ENCODE assay signal across 8 cellular contexts in genomic region chr21:31557956-31558838, GRCh38.
A peak's percentile ranks its signal among the peaks of the same experiment; 100 is the strongest.
DNase-seq lines count a peak whose midpoint lies in the region; ATAC-seq and TF ChIP-seq lines count a peak whose summit lies in the region.

No MANE protein-coding gene starts in this region.

- H3K4me2 ChIP-seq in parathyroid adenoma (ENCODE audit: low read length), result peak overlapping the region; percentile 68

- TF ChIP-seq CTCF in cardiac muscle cell (IDR thresholded peaks at IDR 0.05; ENCODE audit: low read depth, low read length), result no peak
- TF ChIP-seq CTCF in parathyroid adenoma (IDR thresholded peaks at IDR 0.05), result no peak

- ATAC-seq in Right ventricle myocardium inferior (no peak), GM18868 (IDR thresholded peaks at IDR 0.05; ENCODE audit: unreplicated experiment) (no peak)

- peaks cover 7% of the 10 kb centered on the region for H3K27me3 ChIP-seq in cardiac muscle cell
- peaks cover 9% of the 10 kb centered on the region for H3K27me3 ChIP-seq in parathyroid adenoma (ENCODE audit: control insufficient read depth, insufficient read depth, low read length)

- H3K4me1 ChIP-seq in cardiac muscle cell (ENCODE audit: low read depth), result no peaks in the 10 kb centered on the region
- no peaks in the 10 kb centered on the region for H3K4me1 ChIP-seq in parathyroid adenoma

- DNase-seq in cardiac muscle cell (ENCODE audit: low read depth in 1 of 2, low spot score in 1 of 2) (peak in 1 of 2 donors; percentile 27), Right ventricle myocardium inferior (ENCODE audit: missing footprints) (no peak), NCI-H2227 (lab: John Stamatoyannopoulos, UW; ENCODE audit: unreplicated experiment) (peak; percentile 84), activated T-helper 1 cell treated with Interleukin-2 at 50 U/mL for 16 hours (ENCODE audit: low read depth) (peak; percentile 13), foreskin melanocyte (peak; percentile 24), erythroblast (lab: John Stamatoyannopoulos, UW) (no peak)

- no peaks in the 10 kb centered on the region for H3K9me3 ChIP-seq in cardiac muscle cell (ENCODE audit: low read depth)
- H3K9me3 ChIP-seq in parathyroid adenoma (ENCODE audit: control insufficient read depth, low read length), result no peaks in the 10 kb centered on the region

- H2AFZ ChIP-seq in parathyroid adenoma, result peak overlapping the region; percentile 72

- H3K27ac ChIP-seq in cardiac muscle cell, result no peak overlapping the region
- H3K27ac ChIP-seq in parathyroid adenoma, result no peak overlapping the region

- H3K9ac ChIP-seq in parathyroid adenoma, result no peak overlapping the region

- H3K4me3 ChIP-seq in cardiac muscle cell (peak overlapping the region; percentile 71), parathyroid adenoma (ENCODE audit: low read depth, low read length) (peak overlapping the region; percentile 34)

- H3K79me2 ChIP-seq in parathyroid adenoma, result no peaks in the 10 kb centered on the region

- intact Hi-C loops in Right ventricle myocardium inferior (cut with DNase I), result no loop called here

- TF ChIP-seq POLR2A in erythroblast (IDR thresholded peaks at IDR 0.05; ENCODE audit: low read length), result no peak

- H3K36me3 ChIP-seq in cardiac muscle cell, result no peaks in the 10 kb centered on the region
- H3K36me3 ChIP-seq in parathyroid adenoma (ENCODE audit: control insufficient read depth, insufficient read depth, low read length), result no peaks in the 10 kb centered on the region

Comparison
In these comparisons a context has a peak if more than half of its experiments do, and no peak if none do; other contexts are left out.
1. DNase-seq: peak in NCI-H2227 (single experiment), activated T-helper 1 cell treated with Interleukin-2 at 50 U/mL for 16 hours (single experiment) and foreskin melanocyte (single experiment); none in Right ventricle myocardium inferior (single experiment) and erythroblast (0 of 2).